In genomic region chr15:59399465-59400102, GRCh38 we compare ENCODE assay signal across 10 cellular contexts. TPM values are rescaled to one million over a fixed set of nuclear protein-coding genes. Genes with fewer than 3 reads are reported as not detected.
DNase-seq lines count a peak whose midpoint lies in the region; ATAC-seq and TF ChIP-seq lines count a peak whose summit lies in the region.
"Had no signal": no experiment of that assay in that cellular context is flagged by ENCODE, and none has a peak within 500 bp of the region (broad histone marks: within the 10 kb centered on the region; RNA-seq: fewer than 3 reads in every experiment).

No MANE protein-coding gene starts in this region.

- CTCF ChIA-PET in CD8-positive, alpha-beta T cell (lab: Charles Lee), result no interaction called here

- no peaks in the 10 kb centered on the region for H3K9me3 ChIP-seq in CD8-positive, alpha-beta T cell (ENCODE audit: low read length)

- H3K36me3 Mint-ChIP-seq in CD8-positive, alpha-beta T cell, result no peaks in the 10 kb centered on the region

- no peak for TF ChIP-seq CTCF in CD8-positive, alpha-beta T cell (IDR thresholded peaks at IDR 0.05)

- POLR2A ChIA-PET in CD8-positive, alpha-beta T cell (lab: Charles Lee), result interaction anchor here (0.6 to 0.7 kb wide), 2 partner anchors 12 to 52 kb away, joined by 3 read pairs; no protein-coding TSS in a partner anchor

- no peak for DNase-seq in left colon
- DNase-seq in CD8-positive, alpha-beta T cell, result no peak
- no peak for DNase-seq in stimulated activated CD4-positive, alpha-beta T cell treated with anti-CD3 and anti-CD28 coated beads, Interleukin-1b, Interleukin-23, amount 100 ng/mL, for 48 hours
- DNase-seq in activated CD4-positive, alpha-beta T cell treated with anti-CD3 and anti-CD28 coated beads, Interleukin-2, amount 50 U/mL, for 4 hours, result no peak
- no peak for DNase-seq in NCI-H774 (lab: John Stamatoyannopoulos, UW)
- DNase-seq: NCI-H524 had no signal

- H3K27ac Mint-ChIP-seq in CD8-positive, alpha-beta T cell, result no peak overlapping the region

- H3K27me3 ChIP-seq in CD8-positive, alpha-beta T cell (ENCODE audit: insufficient read depth, low read length), result no peaks in the 10 kb centered on the region

- no peaks in the 10 kb centered on the region for H3K4me1 Mint-ChIP-seq in CD8-positive, alpha-beta T cell (ENCODE audit: low read depth)

- H3K4me3 ChIP-seq in CD8-positive, alpha-beta T cell (ENCODE audit: low read depth, low read length), result no peak overlapping the region

- intact Hi-C loops in left colon (cut with DNase I, micrococcal nuclease), result no loop called here
- intact Hi-C loops in CD8-positive, alpha-beta T cell (cut with DNase I, micrococcal nuclease), result no loop called here

- ATAC-seq in GM18511 (IDR thresholded peaks at IDR 0.05; ENCODE audit: unreplicated experiment), result peak; percentile 89
- peak; percentile 80 for ATAC-seq in GM21619 (IDR thresholded peaks at IDR 0.05; ENCODE audit: unreplicated experiment)
- ATAC-seq in HG03558 (IDR thresholded peaks at IDR 0.05; ENCODE audit: extremely low read depth, unreplicated experiment), result peak; percentile 49
- ATAC-seq in left colon, result peak; percentile 14
- no peak for ATAC-seq in CD8-positive, alpha-beta T cell

- H3K27me3 Mint-ChIP-seq in CD8-positive, alpha-beta T cell (ENCODE audit: low read depth), result peaks cover 9% of the 10 kb centered on the region

- no peak overlapping the region for H3K4me3 Mint-ChIP-seq in CD8-positive, alpha-beta T cell

- H3K27ac ChIP-seq in CD8-positive, alpha-beta T cell (ENCODE audit: low read depth, low read length), result no peak overlapping the region
- H3K27ac ChIP-seq: epithelial cell of prostate had no signal

- H3K4me1 ChIP-seq in CD8-positive, alpha-beta T cell (ENCODE audit: insufficient read depth, low read length), result no peaks in the 10 kb centered on the region

- no peaks in the 10 kb centered on the region for H3K9me3 Mint-ChIP-seq in CD8-positive, alpha-beta T cell

- no peaks in the 10 kb centered on the region for H3K36me3 ChIP-seq in CD8-positive, alpha-beta T cell (ENCODE audit: insufficient read depth, low read length)

RNA-seq across cellular contexts. Expression of gene MYO1E, which starts 26.9 kb away (rescaled TPM):
- 100 to 1,000 TPM; 331 to 397 TPM for total RNA-seq in left colon
- total RNA-seq in CD8-positive, alpha-beta T cell, result 1 to 10 TPM; 1.4 to 2.2 TPM

RNA-seq across cellular contexts. Expression of gene FAM81A, which starts 38.4 kb away (rescaled TPM):
- total RNA-seq in left colon, result 1 to 10 TPM; 9.0 to 9.2 TPM
- total RNA-seq in CD8-positive, alpha-beta T cell, result not detected

Comparison
In these comparisons a context has a peak if more than half of its experiments do, and no peak if none do; other contexts are left out.
1. RNA of gene MYO1E, which starts 26.9 kb away (total RNA-seq): 331 to 397 TPM in left colon; 1.4 to 2.2 TPM in CD8-positive, alpha-beta T cell; every median in the first group is over 100 times any median in the second.
2. RNA of gene FAM81A, which starts 38.4 kb away (total RNA-seq): 9.0 to 9.2 TPM in left colon; not detected in CD8-positive, alpha-beta T cell; every median in the first group is over 4 times any median in the second.